11 cellular contexts compared by ENCODE assay signal in genomic region chr9:125763373-125763772, GRCh38. TPM values are rescaled to one million over a fixed set of nuclear protein-coding genes. Genes with fewer than 3 reads are reported as not detected.
DNase-seq lines count a peak whose midpoint lies in the region; ATAC-seq and TF ChIP-seq lines count a peak whose summit lies in the region.
"Had no signal": no experiment of that assay in that cellular context is flagged by ENCODE, and none has a peak within 500 bp of the region (broad histone marks: within the 10 kb centered on the region; RNA-seq: fewer than 3 reads in every experiment).

No MANE protein-coding gene starts in this region.

- no peaks in the 10 kb centered on the region for H3K9me3 ChIP-seq in hepatocyte (ENCODE audit: low read depth)

- peaks cover 15% of the 10 kb centered on the region for H3K4me1 ChIP-seq in hepatocyte (ENCODE audit: insufficient read depth)

- DNase-seq in DMS79 (lab: John Stamatoyannopoulos, UW) (peak; percentile 73), NCI-H146 treated with DMSO at 0.1 percent for 48 hours (lab: John Stamatoyannopoulos, UW; ENCODE audit: unreplicated experiment) (peak; percentile 96), SHP77 (lab: John Stamatoyannopoulos, UW) (peak; percentile 88 to 93), hepatocyte (ENCODE audit: low spot score) (peak; percentile 20), GM10248 (ENCODE audit: extremely low spot score) (no peak)
- no peak for DNase-seq in activated CD8-positive, alpha-beta memory T cell treated with anti-CD3 and anti-CD28 coated beads, Interleukin-2, amount 50 U/mL, for 4 hours
- DNase-seq: activated effector memory CD4-positive, alpha-beta T cell treated with anti-CD3 and anti-CD28 coated beads, Interleukin-2, amount 50 U/mL, for 16 hours; CD4-positive, alpha-beta memory T cell had no signal

- CTCF ChIA-PET in GM10248 (lab: Yijun Ruan, JAX): interaction anchor here (1.3 kb wide), 1 partner anchor 15 kb away, joined by 3 read pairs; no protein-coding TSS in a partner anchor

- no peak overlapping the region for H3K4me3 ChIP-seq in hepatocyte

- H4K20me1 ChIP-seq in hepatocyte (ENCODE audit: insufficient read depth, poor library complexity, severe bottlenecking): no peaks in the 10 kb centered on the region

- no peaks in the 10 kb centered on the region for H3K9me2 ChIP-seq in hepatocyte (replicated peaks; ENCODE audit: insufficient read depth)

- no peak overlapping the region for H2AFZ ChIP-seq in hepatocyte

- H3K27me3 ChIP-seq in hepatocyte: no peaks in the 10 kb centered on the region

- WGBS in hepatocyte (ENCODE audit: low lambda C conversion rate, missing lambda C conversion rate): 72% methylated on average over 8 of the region's 8 CpGs

- H3K4me2 ChIP-seq in hepatocyte: no peak overlapping the region

- POLR2A ChIA-PET in GM10248 (lab: Yijun Ruan, JAX): no interaction called here

- TF ChIP-seq CTCF in hepatocyte (IDR thresholded peaks at IDR 0.05; ENCODE audit: poor library complexity) (no peak), GM10248 (IDR thresholded peaks at IDR 0.05; ENCODE audit: control extremely low read depth, extremely low read depth, low read depth, missing control alignments) (no peak)

- peaks cover 25% of the 10 kb centered on the region for H3K79me2 ChIP-seq in hepatocyte

- ATAC-seq in GM21360 (IDR thresholded peaks at IDR 0.05; ENCODE audit: unreplicated experiment) (no peak), HG03354 (IDR thresholded peaks at IDR 0.05; ENCODE audit: poor library complexity, severe bottlenecking, unreplicated experiment) (no peak)
- ATAC-seq: sciatic nerve had no signal

- no peak overlapping the region for H3K27ac ChIP-seq in hepatocyte

- H3K36me3 ChIP-seq in hepatocyte (replicated peaks; ENCODE audit: insufficient read depth, low read depth): no peaks in the 10 kb centered on the region

RNA-seq across cellular contexts. Expression of gene PBX3, which starts 16.2 kb away (rescaled TPM):
- 21.6 and 23.3 TPM in 2 replicates for total RNA-seq in hepatocyte
- polyA plus RNA-seq in hepatocyte: 14.8 and 15.9 TPM in 2 replicates

RNA-seq across cellular contexts. Expression of gene MAPKAP1, which starts 56.4 kb away (rescaled TPM):
- total RNA-seq in hepatocyte: 74.5 and 80.4 TPM in 2 replicates
- polyA plus RNA-seq in hepatocyte: 79.4 and 81.1 TPM in 2 replicates

Comparison
In these comparisons a context has a peak if more than half of its experiments do, and no peak if none do; other contexts are left out.
1. DNase-seq: peak in DMS79 (single experiment), NCI-H146 treated with DMSO at 0.1 percent for 48 hours (single experiment), SHP77 (2 of 2) and hepatocyte (single experiment); none in activated CD8-positive, alpha-beta memory T cell treated with anti-CD3 and anti-CD28 coated beads, Interleukin-2, amount 50 U/mL, for 4 hours (single experiment) and GM10248 (single experiment).